8 cellular contexts compared by ENCODE assay signal in the genomic region with DNA sequence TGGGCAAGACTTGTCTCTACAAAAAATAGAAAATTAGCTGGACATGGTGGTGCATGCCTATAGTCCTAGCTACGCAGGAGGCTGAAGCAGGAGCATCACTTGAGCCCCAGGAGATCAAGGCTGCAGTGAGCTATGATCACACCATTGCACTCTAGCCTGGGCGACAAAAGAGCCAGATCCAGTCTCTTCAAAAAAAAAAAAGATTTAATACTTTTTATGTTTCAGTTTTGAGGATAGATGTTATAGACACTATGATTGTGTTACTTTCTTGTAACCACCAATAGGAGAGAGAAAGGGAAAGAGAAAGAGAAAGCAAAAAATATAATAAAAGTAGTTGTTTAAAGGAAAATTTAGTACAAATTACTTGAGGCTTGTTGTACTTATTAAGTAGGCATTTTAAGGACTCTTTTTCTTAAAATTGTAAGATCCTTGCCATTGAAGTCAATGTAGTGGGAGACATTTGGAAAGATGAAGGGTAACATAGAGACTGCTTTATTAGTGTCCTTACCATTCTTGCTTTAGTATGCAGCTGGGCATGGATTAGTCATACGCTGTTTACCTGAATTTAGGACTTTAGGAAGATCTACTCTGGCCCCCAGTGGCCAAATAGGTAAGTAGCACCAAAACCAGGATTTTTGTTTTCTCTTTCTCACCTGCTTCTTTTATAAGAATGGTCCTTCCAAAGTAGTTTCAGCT. TPM values are rescaled to one million over a fixed set of nuclear protein-coding genes. Genes with fewer than 3 reads are reported as not detected.
DNase-seq lines count a peak whose midpoint lies in the region; ATAC-seq and TF ChIP-seq lines count a peak whose summit lies in the region.

No MANE protein-coding gene starts in this region.

- H3K4me3 ChIP-seq in colonic mucosa = no peak overlapping the region
- H3K4me3 ChIP-seq in mesendoderm (ENCODE audit: low read length) = no peak overlapping the region

- no CpG with 5 or more reads among the region's 3 CpGs for WGBS in mesendoderm (ENCODE audit: extremely low coverage, insufficient coverage, low lambda C conversion rate)

- no peak overlapping the region for H2BK5ac ChIP-seq in mesendoderm (ENCODE audit: low read length)

- H4K5ac ChIP-seq in mesendoderm (ENCODE audit: low read length) = no peak overlapping the region

- TF ChIP-seq CTCF in C4-2B (conservative IDR thresholded peaks at IDR 0.05) = peak; percentile 77
- peak; percentile 46 for TF ChIP-seq CTCF in colonic mucosa (IDR thresholded peaks at IDR 0.05)

- no peak overlapping the region for H3K4me2 ChIP-seq in mesendoderm (ENCODE audit: low read length)

- H2BK120ac ChIP-seq in mesendoderm (ENCODE audit: low read depth, low read length) = no peak overlapping the region

- ATAC-seq in GM18502 (IDR thresholded peaks at IDR 0.05; ENCODE audit: poor library complexity, unreplicated experiment) = peak; percentile 96
- ATAC-seq in HG02798 (IDR thresholded peaks at IDR 0.05; ENCODE audit: poor library complexity, unreplicated experiment) = peak; percentile 94

- H4K8ac ChIP-seq in mesendoderm (ENCODE audit: low read depth, low read length) = no peak overlapping the region

- H3K27ac ChIP-seq in C4-2B (no peak overlapping the region), colonic mucosa (no peak overlapping the region), mesendoderm (ENCODE audit: low read depth, low read length) (no peak overlapping the region)

- no peaks in the 10 kb centered on the region for H3K79me1 ChIP-seq in mesendoderm (ENCODE audit: low read length)

- no peaks in the 10 kb centered on the region for H3K36me3 ChIP-seq in colonic mucosa
- no peaks in the 10 kb centered on the region for H3K36me3 ChIP-seq in mesendoderm (ENCODE audit: control insufficient read depth, insufficient read depth, low read length)

- H3K4ac ChIP-seq in mesendoderm (ENCODE audit: low read depth, low read length) = no peak overlapping the region

- DNase-seq in NAMALWA (ENCODE audit: low spot score) = peak; percentile 75
- peak; percentile 52 for DNase-seq in SKM-1 treated with dmso at 0.1 percent for 144 hours (lab: John Stamatoyannopoulos, UW; ENCODE audit: unreplicated experiment)
- peak; percentile 47 for DNase-seq in colonic mucosa
- peak; percentile 85 for DNase-seq in mesendoderm
- no peak for DNase-seq in NCI-H187 (lab: John Stamatoyannopoulos, UW)

- H3K9ac ChIP-seq in colonic mucosa (ENCODE audit: low read depth in 2 of 2, low read length in 2 of 2) (no peak overlapping the region), mesendoderm (ENCODE audit: low read length) (no peak overlapping the region)

- H3K18ac ChIP-seq in mesendoderm (ENCODE audit: low read length) = no peak overlapping the region

- intact Hi-C loops in colonic mucosa (cut with DNase I) = loop anchor here (10.0 kb wide), 1 partner anchor 178 kb away; no protein-coding TSS in a partner anchor

- H3K27me3 ChIP-seq in colonic mucosa (no peaks in the 10 kb centered on the region), mesendoderm (ENCODE audit: insufficient read depth, low read length, poor library complexity) (no peaks in the 10 kb centered on the region)

- H2BK15ac ChIP-seq in mesendoderm (replicated peaks; ENCODE audit: low read depth) = no peak overlapping the region

- no peak overlapping the region for H3K23ac ChIP-seq in mesendoderm (ENCODE audit: low read length)

- H3K4me1 ChIP-seq in colonic mucosa = no peaks in the 10 kb centered on the region
- H3K4me1 ChIP-seq in mesendoderm (ENCODE audit: control insufficient read depth, low read depth, low read length) = no peaks in the 10 kb centered on the region

- H3K9me3 ChIP-seq in colonic mucosa = no peaks in the 10 kb centered on the region

- H2AK5ac ChIP-seq in mesendoderm (ENCODE audit: low read length) = no peak overlapping the region

- no peaks in the 10 kb centered on the region for H3K79me2 ChIP-seq in mesendoderm (ENCODE audit: control insufficient read depth, insufficient read depth, low read length)

- H3K56ac ChIP-seq in mesendoderm (ENCODE audit: low read length) = no peak overlapping the region

RNA-seq across cellular contexts. Expression of gene ZDHHC23, which starts 35.1 kb away (rescaled TPM):
- 10 to 100 TPM; 31.3 to 33.2 TPM for total RNA-seq in colonic mucosa
- 3.1 TPM for polyA plus RNA-seq in mesendoderm (2013, experiment 1 of 2)
- 3.7 TPM for polyA plus RNA-seq in mesendoderm (2013, experiment 2 of 2)

Comparison
In these comparisons a context has a peak if more than half of its experiments do, and no peak if none do; other contexts are left out.
1. DNase-seq: peak in NAMALWA (single experiment), SKM-1 treated with dmso at 0.1 percent for 144 hours (single experiment), colonic mucosa (single experiment) and mesendoderm (single experiment); none in NCI-H187 (0 of 2).